ENCODE assay signal across 1 cellular context in genomic region chr5:134101686-134102439, GRCh38.
TF ChIP-seq lines count a peak whose summit lies in the region.

No MANE protein-coding gene starts in this region.

TF ChIP-seq in H1, 55 proteins besides CTCF, POLR2A, EP300 and RAD21:
- TF ChIP-seq SP2 (IDR thresholded peaks at IDR 0.05; ENCODE audit: low read length) (no peak), GABPA (IDR thresholded peaks at IDR 0.05; ENCODE audit: borderline replicate concordance, insufficient read depth, low read length) (peak; percentile 59; the same call in 1 of the 2 replicates), YY1 (IDR thresholded peaks at IDR 0.05; ENCODE audit: low read depth, low read length) (0 out of 2 replicates have a peak, but pooled peaks have one; percentile 15), EGR1 (IDR thresholded peaks at IDR 0.05; ENCODE audit: borderline replicate concordance, low read depth, low read length) (0 out of 2 replicates have a peak, but pooled peaks have one; percentile 20), GTF2F1 (IDR thresholded peaks at IDR 0.05; ENCODE audit: borderline replicate concordance, low read depth, low read length) (no peak), SP1 (IDR thresholded peaks at IDR 0.05; ENCODE audit: low read depth, low read length) (0 out of 2 replicates have a peak, but pooled peaks have one; percentile 10), SIN3A (conservative IDR thresholded peaks at IDR 0.05 in 1 of 2, IDR thresholded peaks at IDR 0.05 in 1 of 2; ENCODE audit: low read depth in 1 of 2, low read length in 2 of 2) (peak in 1 of 2 experiments; percentile 57; a peak in 1 of 4 replicates), CTBP2 (IDR thresholded peaks at IDR 0.05; ENCODE audit: borderline replicate concordance, insufficient read depth, insufficient read length, low read length) (no peak), RXRA (IDR thresholded peaks at IDR 0.05; ENCODE audit: insufficient read depth, low read depth, low read length) (peak; percentile 91)
